1 cellular context compared by ENCODE assay signal in genomic region chr1:232538224-232538942, GRCh38.
TF ChIP-seq lines count a peak whose summit lies in the region.

No MANE protein-coding gene starts in this region.

TF ChIP-seq in HEK293, 187 proteins besides CTCF, POLR2A, EP300 and RAD21 (continued from another document and continues in another):
- TF ChIP-seq ZSCAN4 (tag by site-specific recombination; IDR thresholded peaks at IDR 0.05) (no peak), ZNF274 (IDR thresholded peaks at IDR 0.05; ENCODE audit: low read length) (no peak), ZNF274 (tag by site-specific recombination; IDR thresholded peaks at IDR 0.05; ENCODE audit: borderline replicate concordance) (no peak), GLI4 (tag by site-specific recombination; IDR thresholded peaks at IDR 0.05) (no peak), YY1 (tag by site-specific recombination; IDR thresholded peaks at IDR 0.05) (no peak), ZNF600 (tag by site-specific recombination; IDR thresholded peaks at IDR 0.05) (peak; percentile 81), ZNF202 (tag by site-specific recombination; IDR thresholded peaks at IDR 0.05; ENCODE audit: borderline replicate concordance) (no peak), ZNF10 (tag by site-specific recombination; IDR thresholded peaks at IDR 0.05) (peak; percentile 54; the same call in 1 of the 2 replicates), ZNF837 (tag by site-specific recombination; IDR thresholded peaks at IDR 0.05) (no peak), ZNF324 (tag by site-specific recombination; IDR thresholded peaks at IDR 0.05) (0 out of 2 replicates have a peak, but pooled peaks have one; percentile 20), ZNF544 (tag by site-specific recombination; IDR thresholded peaks at IDR 0.05) (no peak), RBAK (tag by site-specific recombination; IDR thresholded peaks at IDR 0.05) (no peak), ZNF433 (tag by site-specific recombination; IDR thresholded peaks at IDR 0.05; ENCODE audit: low read depth) (no peak), ZNF155 (tag by site-specific recombination; IDR thresholded peaks at IDR 0.05) (no peak), ZNF677 (tag by site-specific recombination; IDR thresholded peaks at IDR 0.05) (no peak), TCF7L2 (IDR thresholded peaks at IDR 0.05; ENCODE audit: borderline replicate concordance, low read depth, low read length) (no peak), ZNF146 (tag by site-specific recombination; IDR thresholded peaks at IDR 0.05) (no peak), ZNF423 (tag by site-specific recombination; IDR thresholded peaks at IDR 0.05) (no peak), ZNF404 (tag by site-specific recombination; IDR thresholded peaks at IDR 0.05) (no peak), ZNF426 (tag by site-specific recombination; IDR thresholded peaks at IDR 0.05) (no peak), ZSCAN16 (tag by site-specific recombination; IDR thresholded peaks at IDR 0.05) (no peak), IKZF3 (tag by site-specific recombination; IDR thresholded peaks at IDR 0.05) (peak; percentile 83), ZNF654 (tag by site-specific recombination; IDR thresholded peaks at IDR 0.05; ENCODE audit: low read depth) (no peak), WT1 (tag by site-specific recombination; IDR thresholded peaks at IDR 0.05) (peak; percentile 46; the same call in 1 of the 2 replicates), ZNF707 (tag by site-specific recombination; IDR thresholded peaks at IDR 0.05) (no peak), ZNF311 (tag by site-specific recombination; IDR thresholded peaks at IDR 0.05; ENCODE audit: borderline replicate concordance) (no peak), ZNF776 (tag by site-specific recombination; IDR thresholded peaks at IDR 0.05; ENCODE audit: borderline replicate concordance) (no peak), KLF16 (tag by site-specific recombination; IDR thresholded peaks at IDR 0.05) (no peak), ZNF843 (tag by site-specific recombination; IDR thresholded peaks at IDR 0.05) (peak; percentile 53; the same call in 1 of the 2 replicates), ZNF510 (tag by site-specific recombination; IDR thresholded peaks at IDR 0.05; ENCODE audit: insufficient replicate concordance) (no peak), ZNF621 (tag by site-specific recombination; IDR thresholded peaks at IDR 0.05) (no peak), YY2 (tag by site-specific recombination; IDR thresholded peaks at IDR 0.05) (no peak), ZNF114 (tag by site-specific recombination; IDR thresholded peaks at IDR 0.05) (no peak), SP3 (tag by site-specific recombination; IDR thresholded peaks at IDR 0.05) (peak; percentile 31; the same call in 1 of the 2 replicates), ZNF394 (tag by site-specific recombination; IDR thresholded peaks at IDR 0.05; ENCODE audit: borderline replicate concordance) (peak; percentile 42; the same call in 1 of the 2 replicates), ZNF629 (tag by site-specific recombination; IDR thresholded peaks at IDR 0.05) (peak; percentile 70), ZNF140 (tag by site-specific recombination; IDR thresholded peaks at IDR 0.05) (no peak), ZBTB7A (tag by site-specific recombination; IDR thresholded peaks at IDR 0.05; ENCODE audit: low read depth) (no peak), ZNF214 (tag by site-specific recombination; IDR thresholded peaks at IDR 0.05; ENCODE audit: borderline replicate concordance) (no peak), ZNF16 (tag by site-specific recombination; IDR thresholded peaks at IDR 0.05; ENCODE audit: low read depth) (no peak), ZNF362 (tag by site-specific recombination; IDR thresholded peaks at IDR 0.05) (no peak; the same call in 1 of the 2 replicates), KLF1 (tag by site-specific recombination; IDR thresholded peaks at IDR 0.05) (no peak), ZNF221 (tag by site-specific recombination; IDR thresholded peaks at IDR 0.05; ENCODE audit: borderline replicate concordance) (no peak), ZNF292 (tag by site-specific recombination; IDR thresholded peaks at IDR 0.05; ENCODE audit: borderline replicate concordance, low read depth) (no peak), ZNF239 (tag by site-specific recombination; IDR thresholded peaks at IDR 0.05) (no peak), ZNF121 (tag by site-specific recombination; IDR thresholded peaks at IDR 0.05) (no peak), ZNF792 (tag by site-specific recombination; IDR thresholded peaks at IDR 0.05) (no peak), OVOL3 (tag by site-specific recombination; IDR thresholded peaks at IDR 0.05) (no peak), KLF7 (tag by site-specific recombination; IDR thresholded peaks at IDR 0.05; ENCODE audit: borderline replicate concordance) (no peak), ZBTB21 (tag by site-specific recombination; IDR thresholded peaks at IDR 0.05) (peak; percentile 11; the same call in 1 of the 2 replicates), HIC1 (tag by site-specific recombination; IDR thresholded peaks at IDR 0.05) (peak; percentile 92), ZNF670 (tag by site-specific recombination; IDR thresholded peaks at IDR 0.05; ENCODE audit: low read depth) (no peak), ZNF157 (tag by site-specific recombination; IDR thresholded peaks at IDR 0.05) (no peak), ZNF133 (tag by site-specific recombination; IDR thresholded peaks at IDR 0.05) (no peak), ZNF416 (tag by site-specific recombination; IDR thresholded peaks at IDR 0.05) (no peak), ZNF701 (tag by site-specific recombination; IDR thresholded peaks at IDR 0.05) (no peak), ZIC2 (tag by site-specific recombination; IDR thresholded peaks at IDR 0.05) (peak; percentile 62), HOXC10 (CRISPR knock-in tag; IDR thresholded peaks at IDR 0.05) (no peak), ZNF248 (tag by site-specific recombination; IDR thresholded peaks at IDR 0.05) (no peak), ZFP3 (tag by site-specific recombination; IDR thresholded peaks at IDR 0.05; ENCODE audit: low read depth) (no peak)
- TF ChIP-seq, protein P1, sequence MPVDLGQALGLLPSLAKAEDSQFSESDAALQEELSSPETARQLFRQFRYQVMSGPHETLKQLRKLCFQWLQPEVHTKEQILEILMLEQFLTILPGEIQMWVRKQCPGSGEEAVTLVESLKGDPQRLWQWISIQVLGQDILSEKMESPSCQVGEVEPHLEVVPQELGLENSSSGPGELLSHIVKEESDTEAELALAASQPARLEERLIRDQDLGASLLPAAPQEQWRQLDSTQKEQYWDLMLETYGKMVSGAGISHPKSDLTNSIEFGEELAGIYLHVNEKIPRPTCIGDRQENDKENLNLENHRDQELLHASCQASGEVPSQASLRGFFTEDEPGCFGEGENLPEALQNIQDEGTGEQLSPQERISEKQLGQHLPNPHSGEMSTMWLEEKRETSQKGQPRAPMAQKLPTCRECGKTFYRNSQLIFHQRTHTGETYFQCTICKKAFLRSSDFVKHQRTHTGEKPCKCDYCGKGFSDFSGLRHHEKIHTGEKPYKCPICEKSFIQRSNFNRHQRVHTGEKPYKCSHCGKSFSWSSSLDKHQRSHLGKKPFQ (tag by site-specific recombination; IDR thresholded peaks at IDR 0.05) = no peak
- TF ChIP-seq, protein P2, sequence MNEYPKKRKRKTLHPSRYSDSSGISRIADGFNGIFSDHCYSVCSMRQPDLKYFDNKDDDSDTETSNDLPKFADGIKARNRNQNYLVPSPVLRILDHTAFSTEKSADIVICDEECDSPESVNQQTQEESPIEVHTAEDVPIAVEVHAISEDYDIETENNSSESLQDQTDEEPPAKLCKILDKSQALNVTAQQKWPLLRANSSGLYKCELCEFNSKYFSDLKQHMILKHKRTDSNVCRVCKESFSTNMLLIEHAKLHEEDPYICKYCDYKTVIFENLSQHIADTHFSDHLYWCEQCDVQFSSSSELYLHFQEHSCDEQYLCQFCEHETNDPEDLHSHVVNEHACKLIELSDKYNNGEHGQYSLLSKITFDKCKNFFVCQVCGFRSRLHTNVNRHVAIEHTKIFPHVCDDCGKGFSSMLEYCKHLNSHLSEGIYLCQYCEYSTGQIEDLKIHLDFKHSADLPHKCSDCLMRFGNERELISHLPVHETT (tag by site-specific recombination; IDR thresholded peaks at IDR 0.05) = no peak
- TF ChIP-seq, protein P3, sequence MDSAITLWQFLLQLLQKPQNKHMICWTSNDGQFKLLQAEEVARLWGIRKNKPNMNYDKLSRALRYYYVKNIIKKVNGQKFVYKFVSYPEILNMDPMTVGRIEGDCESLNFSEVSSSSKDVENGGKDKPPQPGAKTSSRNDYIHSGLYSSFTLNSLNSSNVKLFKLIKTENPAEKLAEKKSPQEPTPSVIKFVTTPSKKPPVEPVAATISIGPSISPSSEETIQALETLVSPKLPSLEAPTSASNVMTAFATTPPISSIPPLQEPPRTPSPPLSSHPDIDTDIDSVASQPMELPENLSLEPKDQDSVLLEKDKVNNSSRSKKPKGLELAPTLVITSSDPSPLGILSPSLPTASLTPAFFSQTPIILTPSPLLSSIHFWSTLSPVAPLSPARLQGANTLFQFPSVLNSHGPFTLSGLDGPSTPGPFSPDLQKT (IDR thresholded peaks at IDR 0.05; ENCODE audit: borderline replicate concordance, low read depth, low read length) = no peak
- TF ChIP-seq, protein P4, sequence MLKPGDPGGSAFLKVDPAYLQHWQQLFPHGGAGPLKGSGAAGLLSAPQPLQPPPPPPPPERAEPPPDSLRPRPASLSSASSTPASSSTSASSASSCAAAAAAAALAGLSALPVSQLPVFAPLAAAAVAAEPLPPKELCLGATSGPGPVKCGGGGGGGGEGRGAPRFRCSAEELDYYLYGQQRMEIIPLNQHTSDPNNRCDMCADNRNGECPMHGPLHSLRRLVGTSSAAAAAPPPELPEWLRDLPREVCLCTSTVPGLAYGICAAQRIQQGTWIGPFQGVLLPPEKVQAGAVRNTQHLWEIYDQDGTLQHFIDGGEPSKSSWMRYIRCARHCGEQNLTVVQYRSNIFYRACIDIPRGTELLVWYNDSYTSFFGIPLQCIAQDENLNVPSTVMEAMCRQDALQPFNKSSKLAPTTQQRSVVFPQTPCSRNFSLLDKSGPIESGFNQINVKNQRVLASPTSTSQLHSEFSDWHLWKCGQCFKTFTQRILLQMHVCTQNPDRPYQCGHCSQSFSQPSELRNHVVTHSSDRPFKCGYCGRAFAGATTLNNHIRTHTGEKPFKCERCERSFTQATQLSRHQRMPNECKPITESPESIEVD (tag by site-specific recombination; IDR thresholded peaks at IDR 0.05) = no peak
- TF ChIP-seq, protein P5, sequence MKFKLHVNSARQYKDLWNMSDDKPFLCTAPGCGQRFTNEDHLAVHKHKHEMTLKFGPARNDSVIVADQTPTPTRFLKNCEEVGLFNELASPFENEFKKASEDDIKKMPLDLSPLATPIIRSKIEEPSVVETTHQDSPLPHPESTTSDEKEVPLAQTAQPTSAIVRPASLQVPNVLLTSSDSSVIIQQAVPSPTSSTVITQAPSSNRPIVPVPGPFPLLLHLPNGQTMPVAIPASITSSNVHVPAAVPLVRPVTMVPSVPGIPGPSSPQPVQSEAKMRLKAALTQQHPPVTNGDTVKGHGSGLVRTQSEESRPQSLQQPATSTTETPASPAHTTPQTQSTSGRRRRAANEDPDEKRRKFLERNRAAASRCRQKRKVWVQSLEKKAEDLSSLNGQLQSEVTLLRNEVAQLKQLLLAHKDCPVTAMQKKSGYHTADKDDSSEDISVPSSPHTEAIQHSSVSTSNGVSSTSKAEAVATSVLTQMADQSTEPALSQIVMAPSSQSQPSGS (tag by site-specific recombination; IDR thresholded peaks at IDR 0.05; ENCODE audit: low read depth) = no peak; the same call in 1 of the 2 replicates
- TF ChIP-seq, protein P6, sequence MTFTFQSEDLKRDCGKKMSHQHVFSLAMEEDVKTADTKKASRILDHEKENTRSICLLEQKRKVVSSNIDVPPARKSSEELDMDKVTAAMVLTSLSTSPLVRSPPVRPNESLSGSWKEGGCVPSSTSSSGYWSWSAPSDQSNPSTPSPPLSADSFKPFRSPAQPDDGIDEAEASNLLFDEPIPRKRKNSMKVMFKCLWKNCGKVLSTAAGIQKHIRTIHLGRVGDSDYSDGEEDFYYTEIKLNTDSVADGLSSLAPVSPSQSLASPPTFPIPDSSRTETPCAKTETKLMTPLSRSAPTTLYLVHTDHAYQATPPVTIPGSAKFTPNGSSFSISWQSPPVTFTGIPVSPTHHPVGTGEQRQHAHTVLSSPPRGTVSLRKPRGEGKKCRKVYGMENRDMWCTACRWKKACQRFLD (tag by site-specific recombination; IDR thresholded peaks at IDR 0.05) = no peak
